30 cellular contexts compared by ENCODE assay signal in genomic region chr6:124937645-124938044, GRCh38. TPM values are rescaled to one million over a fixed set of nuclear protein-coding genes. Genes with fewer than 3 reads are reported as not detected.
"Had no signal": no experiment of that assay in that cellular context is flagged by ENCODE, and none has a peak within 500 bp of the region (broad histone marks: within the 10 kb centered on the region; RNA-seq: fewer than 3 reads in every experiment).

No MANE protein-coding gene starts in this region.

- H3K9me3 ChIP-seq: heart left ventricle, left lung, lower lobe of right lung, mucosa of descending colon, psoas muscle, right atrium auricular region, right lobe of liver, stomach, testis, thyroid gland, transverse colon, upper lobe of left lung had no signal

- H3K4me3 ChIP-seq: heart left ventricle, left lung, lower lobe of right lung, mucosa of descending colon, psoas muscle, right atrium auricular region, right lobe of liver, skin epidermis, stomach, testis, thyroid gland, transverse colon, upper lobe of left lung had no signal

- H3K27ac ChIP-seq: heart left ventricle, lower lobe of right lung, parathyroid adenoma, psoas muscle, right lobe of liver, upper lobe of left lung had no signal

- H3K9me3 Mint-ChIP-seq: naive thymus-derived CD8-positive, alpha-beta T cell; nephron had no signal

- H3K9ac ChIP-seq: parathyroid adenoma had no signal

- H3K27me3 ChIP-seq: heart left ventricle, left lung, right atrium auricular region, right lobe of liver, stomach, testis, thyroid gland, transverse colon, upper lobe of left lung had no signal

- H3K4me1 ChIP-seq: heart left ventricle, left lung, lower lobe of right lung, parathyroid adenoma, psoas muscle, right atrium auricular region, right lobe of liver, stomach, testis, transverse colon, upper lobe of left lung had no signal

- H3K4me3 Mint-ChIP-seq: immature natural killer cell; naive thymus-derived CD8-positive, alpha-beta T cell; nephron; neural crest cell; stimulated activated naive B cell treated with anti-CD40 and anti-IgM and Interleukin-4, amounts not matched to agents 10 μg/mL and 1 μg/mL and 100 μg/mL, for 72 hours had no signal

- H3K36me3 Mint-ChIP-seq: immature natural killer cell; stimulated activated naive B cell treated with anti-CD40 and anti-IgM and Interleukin-4, amounts not matched to agents 10 μg/mL and 1 μg/mL and 100 μg/mL, for 72 hours had no signal

- DNase-seq: heart left ventricle; hypothalamus; immature natural killer cell; kidney; left colon; left lung; lower lobe of right lung; midbrain; mucosa of descending colon; naive thymus-derived CD8-positive, alpha-beta T cell; nucleus accumbens; psoas muscle; right lobe of liver; stimulated activated CD4-positive, alpha-beta T cell treated with anti-CD3 and anti-CD28 coated beads, Interleukin-12 subunit alpha, Interleukin-12 subunit beta, amount 100 ng/mL, for 4 hours; stimulated activated CD4-positive, alpha-beta T cell treated with anti-CD3 and anti-CD28 coated beads, Interleukin-15, amount 100 ng/mL, for 24 hours; stimulated activated CD4-positive, alpha-beta T cell treated with anti-CD3 and anti-CD28 coated beads, Interleukin-2, amount 100 ng/mL, for 24 hours; stimulated activated CD4-positive, alpha-beta T cell treated with anti-CD3 and anti-CD28 coated beads, Interleukin-4, amount 100 ng/mL, for 1 hour; stimulated activated naive B cell treated with anti-CD40 and anti-IgM and Interleukin-4, amounts not matched to agents 10 μg/mL and 1 μg/mL and 100 μg/mL, for 72 hours; stimulated activated naive CD8-positive, alpha-beta T cell treated with anti-CD3 and anti-CD28 coated beads, Interleukin-15, Interleukin-2, amounts not matched to agents 100 U/mL and 50 U/mL, for 24 hours; stomach; substantia nigra; testis; thyroid gland; transverse colon; upper lobe of left lung had no signal

- H3K4me1 Mint-ChIP-seq: nephron; neural crest cell; stimulated activated naive B cell treated with anti-CD40 and anti-IgM and Interleukin-4, amounts not matched to agents 10 μg/mL and 1 μg/mL and 100 μg/mL, for 72 hours had no signal

- H3K27me3 Mint-ChIP-seq: stimulated activated naive B cell treated with anti-CD40 and anti-IgM and Interleukin-4, amounts not matched to agents 10 μg/mL and 1 μg/mL and 100 μg/mL, for 72 hours had no signal

- H3K36me3 ChIP-seq: heart left ventricle, left lung, lower lobe of right lung, right atrium auricular region, right lobe of liver, stomach, thyroid gland, transverse colon, upper lobe of left lung had no signal

- H3K27ac Mint-ChIP-seq: immature natural killer cell; naive thymus-derived CD8-positive, alpha-beta T cell; nephron; stimulated activated naive B cell treated with anti-CD40 and anti-IgM and Interleukin-4, amounts not matched to agents 10 μg/mL and 1 μg/mL and 100 μg/mL, for 72 hours had no signal

- ATAC-seq: heart left ventricle; left colon; left lung; lower lobe of right lung; mucosa of descending colon; naive thymus-derived CD8-positive, alpha-beta T cell; psoas muscle; right lobe of liver; stimulated activated naive B cell treated with anti-CD40 and anti-IgM and Interleukin-4, amounts not matched to agents 10 μg/mL and 1 μg/mL and 100 μg/mL, for 72 hours; stimulated activated naive CD8-positive, alpha-beta T cell treated with anti-CD3 and anti-CD28 coated beads, Interleukin-15, Interleukin-2, amounts not matched to agents 100 U/mL and 50 U/mL, for 24 hours had no signal

RNA-seq across cellular contexts. Expression of gene RNF217, which starts 24.6 kb away (rescaled TPM):
- total RNA-seq: naive thymus-derived CD8-positive, alpha-beta T cell had no signal
